Comparison of ENCODE assay signal across 8 cellular contexts in the genomic region with DNA sequence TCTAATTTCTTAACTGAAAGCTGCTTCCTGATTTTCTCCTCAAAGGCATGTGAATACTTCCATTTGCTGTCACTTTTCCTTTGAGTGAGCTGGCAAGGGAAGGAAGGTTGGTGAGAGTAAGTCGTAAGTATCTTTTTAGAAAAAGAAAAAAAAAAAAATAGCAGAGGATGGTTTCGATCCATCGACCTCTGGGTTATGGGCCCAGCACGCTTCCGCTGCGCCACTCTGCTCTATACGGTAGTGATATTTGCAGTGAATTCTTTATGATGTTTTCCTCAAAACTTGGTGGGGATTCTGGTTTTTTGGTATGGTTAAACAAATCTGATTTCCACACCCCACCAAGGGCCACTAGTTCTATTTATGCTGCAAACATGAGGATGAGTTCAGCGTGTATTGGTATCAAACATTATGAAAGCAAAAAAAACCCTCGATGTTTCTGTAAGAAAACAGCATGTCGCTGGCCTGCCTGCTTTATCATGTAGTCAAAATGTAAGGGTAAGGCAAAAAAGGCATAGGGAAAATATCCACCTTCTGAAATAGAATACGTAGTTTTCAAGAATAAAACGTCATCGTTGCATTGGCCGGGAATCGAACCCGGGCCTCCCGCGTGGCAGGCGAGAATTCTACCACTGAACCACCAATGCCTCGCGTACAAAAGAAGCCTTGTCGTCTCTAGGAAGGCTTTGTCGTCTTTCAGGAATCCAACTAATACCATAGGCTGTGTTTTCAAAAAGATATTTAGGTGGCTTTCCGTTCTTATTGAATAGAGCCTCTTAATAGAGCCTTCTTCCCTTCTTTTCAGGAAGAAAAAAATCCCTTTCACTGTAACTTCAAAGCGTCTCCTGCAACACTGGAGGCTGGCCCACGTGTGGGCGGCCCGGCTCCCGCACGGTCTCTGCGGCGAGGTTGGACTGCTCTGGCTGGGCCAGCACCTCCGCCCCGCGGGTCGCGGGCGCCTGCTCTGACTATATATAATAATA.
DNase-seq lines count a peak whose midpoint lies in the region; ATAC-seq lines count a peak whose summit lies in the region.

No MANE protein-coding gene starts in this region.

- H3K27me3 Mint-ChIP-seq in memory B cell, result no peaks in the 10 kb centered on the region

- H4K20me1 ChIP-seq in BLaER1, result no peaks in the 10 kb centered on the region

- peak overlapping the region; percentile 78 for H3K4me2 ChIP-seq in BLaER1

- H3K36me3 ChIP-seq in BLaER1, result no peaks in the 10 kb centered on the region
- no peaks in the 10 kb centered on the region for H3K36me3 ChIP-seq in effector memory CD4-positive, alpha-beta T cell (ENCODE audit: control insufficient read depth, insufficient read depth, low read length)

- H3K27ac Mint-ChIP-seq in memory B cell, result peak overlapping the region; percentile 99

- no peaks in the 10 kb centered on the region for H3K36me3 Mint-ChIP-seq in memory B cell

- H3K27ac ChIP-seq in BLaER1, result peak overlapping the region; percentile 89
- peak overlapping the region; percentile 61 for H3K27ac ChIP-seq in effector memory CD4-positive, alpha-beta T cell (ENCODE audit: insufficient read depth, low read length, poor library complexity, severe bottlenecking)

- H3K9me3 ChIP-seq in BLaER1, result no peaks in the 10 kb centered on the region
- H3K9me3 ChIP-seq in effector memory CD4-positive, alpha-beta T cell (ENCODE audit: control insufficient read depth, low read length), result no peaks in the 10 kb centered on the region

- peak overlapping the region; percentile 86 for H3K9ac ChIP-seq in BLaER1

- peak overlapping the region; percentile 71 for H3K4me3 ChIP-seq in BLaER1
- peak overlapping the region; percentile 63 for H3K4me3 ChIP-seq in effector memory CD4-positive, alpha-beta T cell (ENCODE audit: insufficient read depth, low read depth, low read length, poor library complexity, severe bottlenecking)

- H3K4me3 Mint-ChIP-seq in memory B cell, result peak overlapping the region; percentile 82

- H3K4me1 ChIP-seq in BLaER1, result peaks cover 12% of the 10 kb centered on the region; the same call in 1 of the 2 replicates
- no peaks in the 10 kb centered on the region for H3K4me1 ChIP-seq in effector memory CD4-positive, alpha-beta T cell (ENCODE audit: control insufficient read depth, insufficient read depth, low read length, poor library complexity, severe bottlenecking)

- H3K27me3 ChIP-seq in BLaER1, result no peaks in the 10 kb centered on the region
- peaks cover 3% of the 10 kb centered on the region for H3K27me3 ChIP-seq in effector memory CD4-positive, alpha-beta T cell (replicated peaks; ENCODE audit: control insufficient read depth, insufficient read depth, low read length, poor library complexity, severe bottlenecking)

- no peaks in the 10 kb centered on the region for H3K9me3 Mint-ChIP-seq in memory B cell

- peak; percentile 71 for DNase-seq in NCI-H748 treated with DMSO at 0.1 percent for 48 hours (lab: John Stamatoyannopoulos, UW)
- DNase-seq in activated CD8-positive, alpha-beta memory T cell treated with anti-CD3 and anti-CD28 coated beads for 24 hours, result peak; percentile 100
- DNase-seq in effector memory CD4-positive, alpha-beta T cell, result peak; percentile 77 to 85 (median 81)
- peak; percentile 88 for DNase-seq in memory B cell (ENCODE audit: low spot score in 2 of 2)
- peak; percentile 57 for DNase-seq in stimulated activated CD8-positive, alpha-beta memory T cell treated with anti-CD3 and anti-CD28 coated beads, Interleukin-12 subunit alpha, Interleukin-12 subunit beta, amount 100 ng/mL, for 24 hours (ENCODE audit: extremely low read depth)

- peaks cover 5% of the 10 kb centered on the region for H3K4me1 Mint-ChIP-seq in memory B cell

- ATAC-seq in GM19351 (IDR thresholded peaks at IDR 0.05; ENCODE audit: unreplicated experiment) (peak; percentile 66), HG03469 (IDR thresholded peaks at IDR 0.05; ENCODE audit: unreplicated experiment) (peak; percentile 53), memory B cell (ENCODE audit: low read depth) (peak; percentile 75)

Comparison
In these comparisons a context has a peak if more than half of its experiments do, and no peak if none do; other contexts are left out.
1. Peak in every context shown above with its lines: DNase-seq, ATAC-seq, H3K4me3 ChIP-seq and H3K27ac ChIP-seq.